35 cellular contexts compared by ENCODE assay signal in the genomic region with DNA sequence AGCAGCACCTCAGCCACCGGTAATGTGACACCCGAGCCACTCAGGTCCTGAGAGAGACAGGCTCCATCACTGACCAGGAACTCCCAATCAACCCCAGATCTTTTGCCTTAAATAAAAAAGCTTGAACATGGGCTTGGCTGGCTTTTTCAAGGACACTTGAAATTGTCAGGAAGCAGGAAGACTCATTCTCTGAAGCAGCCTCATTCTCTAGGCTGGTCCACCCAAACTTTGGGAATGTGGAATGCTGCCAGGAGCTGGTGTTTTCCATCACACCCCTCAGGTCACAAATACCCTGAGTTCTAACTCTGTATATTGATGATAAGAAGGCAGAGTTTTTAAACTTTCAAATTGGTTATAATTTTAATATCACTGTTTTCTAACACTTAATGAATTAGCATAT. TPM values are rescaled to one million over a fixed set of nuclear protein-coding genes. Genes with fewer than 3 reads are reported as not detected.
"Had no signal": no experiment of that assay in that cellular context is flagged by ENCODE, and none has a peak within 500 bp of the region (broad histone marks: within the 10 kb centered on the region; RNA-seq: fewer than 3 reads in every experiment).

No MANE protein-coding gene starts in this region.

- H3K27ac Mint-ChIP-seq: activated naive CD4-positive, alpha-beta T cell treated with anti-CD3 and anti-CD28 coated beads for 36 hours; activated naive CD8-positive, alpha-beta T cell treated with anti-CD3 and anti-CD28 coated beads for 36 hours; endodermal cell; mesothelial cell of epicardium had no signal

- H3K27me3 ChIP-seq: adrenal gland, cardiac muscle cell, esophagus muscularis mucosa, foreskin keratinocyte, pancreas, sigmoid colon, suprapubic skin, tibial nerve had no signal

- FAIRE-seq: pancreas had no signal

- DNase-seq: activated CD4-positive, alpha-beta T cell treated with anti-CD3 and anti-CD28 coated beads for 48 hours; activated CD4-positive, alpha-beta T cell treated with anti-CD3 and anti-CD28 coated beads, Interleukin-2, amount 50 U/mL, for 48 hours; activated CD8-positive, alpha-beta memory T cell treated with anti-CD3 and anti-CD28 coated beads for 24 hours; activated effector memory CD4-positive, alpha-beta T cell treated with anti-CD3 and anti-CD28 coated beads, Interleukin-2, amount 50 U/mL, for 16 hours; activated naive CD4-positive, alpha-beta T cell treated with anti-CD3 and anti-CD28 coated beads for 36 hours; activated naive CD8-positive, alpha-beta T cell treated with anti-CD3 and anti-CD28 coated beads for 36 hours; adrenal gland; aorta; cortex of kidney; endodermal cell; left ventricle myocardium superior; naive B cell; nucleus accumbens; pancreas; sigmoid colon; stimulated activated CD4-positive, alpha-beta T cell treated with anti-CD3 and anti-CD28 coated beads, Interleukin-1b, Interleukin-23, amount 100 ng/mL, for 48 hours; stimulated activated CD4-positive, alpha-beta T cell treated with anti-CD3 and anti-CD28 coated beads, Interleukin-4, amount 100 ng/mL, for 4 hours; stimulated activated CD8-positive, alpha-beta memory T cell treated with anti-CD3 and anti-CD28 coated beads, Interleukin-4, amount 100 ng/mL, for 48 hours; stimulated activated naive B cell treated with anti-CD40 and anti-IgM and Interleukin-4, amounts not matched to agents 10 μg/mL and 1 μg/mL and 100 μg/mL, for 72 hours; T1000; WERI-Rb-1 had no signal

- H3K27me3 Mint-ChIP-seq: activated naive CD8-positive, alpha-beta T cell treated with anti-CD3 and anti-CD28 coated beads for 36 hours; brain; naive B cell; stimulated activated naive B cell treated with anti-CD40 and anti-IgM and Interleukin-4, amounts not matched to agents 10 μg/mL and 1 μg/mL and 100 μg/mL, for 72 hours had no signal

- H3K4me1 Mint-ChIP-seq: endodermal cell, mesothelial cell of epicardium, neural crest cell had no signal

- H3K27ac ChIP-seq: adrenal gland, cardiac muscle cell, esophagus muscularis mucosa, foreskin keratinocyte, pancreas, prostate gland, tibial nerve, WERI-Rb-1 had no signal

- H3K4me3 Mint-ChIP-seq: activated naive CD4-positive, alpha-beta T cell treated with anti-CD3 and anti-CD28 coated beads for 36 hours; activated naive CD8-positive, alpha-beta T cell treated with anti-CD3 and anti-CD28 coated beads for 36 hours; brain; endodermal cell; mesothelial cell of epicardium; naive B cell; neural crest cell; stimulated activated naive B cell treated with anti-CD40 and anti-IgM and Interleukin-4, amounts not matched to agents 10 μg/mL and 1 μg/mL and 100 μg/mL, for 72 hours had no signal

- H3K4me3 ChIP-seq: adrenal gland, cardiac muscle cell, esophagus muscularis mucosa, pancreas, prostate gland, sigmoid colon, smooth muscle cell, suprapubic skin, tibial nerve had no signal

- ATAC-seq: activated CD4-positive, CD25-positive, alpha-beta regulatory T cell treated with anti-CD3 and anti-CD28 coated beads, Interleukin-2, amount 50 U/mL, for 24 hours; foreskin keratinocyte; left ventricle myocardium superior; pancreas; stimulated activated naive B cell treated with anti-CD40 and anti-IgM and Interleukin-4, amounts not matched to agents 10 μg/mL and 1 μg/mL and 100 μg/mL, for 72 hours had no signal

- H3K9me3 Mint-ChIP-seq: activated naive CD4-positive, alpha-beta T cell treated with anti-CD3 and anti-CD28 coated beads for 36 hours; activated naive CD8-positive, alpha-beta T cell treated with anti-CD3 and anti-CD28 coated beads for 36 hours; endodermal cell; naive B cell; neural crest cell; stimulated activated naive B cell treated with anti-CD40 and anti-IgM and Interleukin-4, amounts not matched to agents 10 μg/mL and 1 μg/mL and 100 μg/mL, for 72 hours had no signal

- H3K9me3 ChIP-seq: adrenal gland, esophagus muscularis mucosa, pancreas, prostate gland, sigmoid colon, suprapubic skin, tibial nerve had no signal

- H3K4me1 ChIP-seq: adrenal gland, foreskin keratinocyte, pancreas, prostate gland, tibial nerve had no signal

RNA-seq across cellular contexts. Expression of gene CXCR6, which starts 17.0 kb away (rescaled TPM):
- total RNA-seq: cardiac muscle cell, cerebellum, endodermal cell, foreskin keratinocyte, glomerular endothelial cell, lung microvascular endothelial cell, mesothelial cell of epicardium, neural crest cell had no signal
- polyA plus RNA-seq: foreskin keratinocyte had no signal
